25 cellular contexts compared by ENCODE assay signal in genomic region chr7:141118809-141119586, GRCh38. TPM values are rescaled to one million over a fixed set of nuclear protein-coding genes. Genes with fewer than 3 reads are reported as not detected.
"Had no signal": no experiment of that assay in that cellular context is flagged by ENCODE, and none has a peak within 500 bp of the region (broad histone marks: within the 10 kb centered on the region; RNA-seq: fewer than 3 reads in every experiment).

No MANE protein-coding gene starts in this region.

- H3K27ac ChIP-seq: adrenal gland, colonic mucosa, dorsolateral prefrontal cortex, esophagus muscularis mucosa, hepatocyte, left ventricle myocardium inferior, neutrophil, ovary, prostate gland, spleen, upper lobe of right lung, WERI-Rb-1 had no signal

- H3K4me2 ChIP-seq: hepatocyte had no signal

- FAIRE-seq: astrocyte, bronchial epithelial cell, frontal cortex had no signal

- H3K4me1 ChIP-seq: adrenal gland, colonic mucosa, esophagus muscularis mucosa, left ventricle myocardium inferior, prostate gland, spleen, upper lobe of right lung had no signal

- H2AFZ ChIP-seq: hepatocyte had no signal

- H3K9me3 ChIP-seq: adrenal gland, colonic mucosa, esophagus muscularis mucosa, neutrophil, ovary, prostate gland, upper lobe of right lung had no signal

- H3K36me3 ChIP-seq: adrenal gland, colonic mucosa, esophagus muscularis mucosa, left ventricle myocardium inferior, neutrophil, ovary, prostate gland, spleen, upper lobe of right lung, WERI-Rb-1 had no signal

- H3K27me3 ChIP-seq: adrenal gland, colonic mucosa, dorsolateral prefrontal cortex, esophagus muscularis mucosa, hepatocyte, neutrophil, ovary, spleen, upper lobe of right lung had no signal

- H3K4me3 ChIP-seq: adrenal gland, colonic mucosa, dorsolateral prefrontal cortex, esophagus muscularis mucosa, hepatocyte, left ventricle myocardium inferior, ovary, prostate gland, spleen, upper lobe of right lung had no signal

- ATAC-seq: activated T-cell treated with anti-CD3 and anti-CD28 coated beads, Interleukin-2, amount 50 U/mL, for 4 hours; effector memory CD8-positive, alpha-beta T cell; naive thymus-derived CD8-positive, alpha-beta T cell; stimulated activated naive CD8-positive, alpha-beta T cell treated with anti-CD3 and anti-CD28 coated beads, Interleukin-15, Interleukin-2, amounts not matched to agents 100 U/mL and 50 U/mL, for 24 hours; upper lobe of right lung had no signal

- DNase-seq: activated CD4-positive, alpha-beta T cell treated with anti-CD3 and anti-CD28 coated beads for 1 hour; activated CD4-positive, alpha-beta T cell treated with anti-CD3 and anti-CD28 coated beads, Interleukin-2, amount 50 U/mL, for 1 hour; activated CD8-positive, alpha-beta memory T cell treated with anti-CD3 and anti-CD28 coated beads, Interleukin-2, amount 50 U/mL, for 4 hours; activated naive CD4-positive, alpha-beta T cell; activated T-cell treated with anti-CD3 and anti-CD28 coated beads, Interleukin-2, amount 50 U/mL, for 4 hours; adrenal gland; colonic mucosa; dorsolateral prefrontal cortex; effector memory CD8-positive, alpha-beta T cell; glutamatergic neuron; left ventricle myocardium inferior; naive thymus-derived CD8-positive, alpha-beta T cell; ovary; spleen; stimulated activated CD4-positive, alpha-beta T cell treated with anti-CD3 and anti-CD28 coated beads, Interleukin-4, amount 100 ng/mL, for 1 hour; stimulated activated naive CD8-positive, alpha-beta T cell treated with anti-CD3 and anti-CD28 coated beads, Interleukin-15, Interleukin-2, amounts not matched to agents 100 U/mL and 50 U/mL, for 24 hours; upper lobe of right lung; WERI-Rb-1 had no signal

- H3K79me2 ChIP-seq: hepatocyte had no signal

RNA-seq across cellular contexts. Expression of gene TMEM178B, which starts 45.1 kb away (rescaled TPM):
- total RNA-seq: naive thymus-derived CD8-positive, alpha-beta T cell had no signal
